ENCODE assay signal across 2 cellular contexts in genomic region chr7:92751902-92752901, GRCh38.
A peak's percentile ranks its signal among the peaks of the same experiment; 100 is the strongest.
TF ChIP-seq lines count a peak whose summit lies in the region.

No MANE protein-coding gene starts in this region.

TF ChIP-seq in A549, 52 proteins besides CTCF, POLR2A, EP300 and RAD21 (continued from another document and continues in another):
- TF ChIP-seq HES2 (IDR thresholded peaks at IDR 0.05) (no peak), TFCP2L1 (CRISPR knock-in tag; IDR thresholded peaks at IDR 0.05) (no peak), ZSCAN20 (CRISPR knock-in tag; IDR thresholded peaks at IDR 0.05) (0 out of 2 replicates have a peak, but pooled peaks have one; percentile 12), HMGXB4 (CRISPR knock-in tag; IDR thresholded peaks at IDR 0.05; ENCODE audit: borderline replicate concordance) (no peak), HOXB5 (CRISPR knock-in tag; IDR thresholded peaks at IDR 0.05) (peak; percentile 94; the same call in 1 of the 2 replicates), RNF2 (IDR thresholded peaks at IDR 0.05; ENCODE audit: borderline replicate concordance, low read depth) (no peak), SREBF2 (IDR thresholded peaks at IDR 0.05) (no peak), RCOR1 (IDR thresholded peaks at IDR 0.05; ENCODE audit: low read depth, low read length) (no peak), CHD2 (IDR thresholded peaks at IDR 0.05; ENCODE audit: low read length, partially characterized antibody) (no peak), KDM5A (IDR thresholded peaks at IDR 0.05) (no peak), MAFK (IDR thresholded peaks at IDR 0.05; ENCODE audit: partially characterized antibody) (peak; percentile 75), JUNB (IDR thresholded peaks at IDR 0.05) (peak; percentile 94), MAX (IDR thresholded peaks at IDR 0.05) (peak; percentile 74), JUN (IDR thresholded peaks at IDR 0.05) (peak; percentile 84 to 90), FOSB (CRISPR knock-in tag; IDR thresholded peaks at IDR 0.05) (peak; percentile 57; the same call in 1 of the 2 replicates), FOXS1 (CRISPR knock-in tag; IDR thresholded peaks at IDR 0.05) (peak; percentile 87; the same call in 1 of the 2 replicates), E2F6 (IDR thresholded peaks at IDR 0.05; ENCODE audit: borderline replicate concordance, low read depth) (no peak), NR3C1 (IDR thresholded peaks at IDR 0.05) (no peak), TP53 (CRISPR knock-in tag; IDR thresholded peaks at IDR 0.05) (no peak), HDAC2 (IDR thresholded peaks at IDR 0.05) (0 out of 2 replicates have a peak, but pooled peaks have one; percentile 31), ATOH8 (CRISPR knock-in tag; IDR thresholded peaks at IDR 0.05; ENCODE audit: low read depth) (no peak), POLR2AphosphoS2 (conservative IDR thresholded peaks at IDR 0.05; ENCODE audit: low read length) (no peak), HOXB13 (CRISPR knock-in tag; IDR thresholded peaks at IDR 0.05; ENCODE audit: low read depth) (0 out of 2 replicates have a peak, but pooled peaks have one; percentile 47), HEYL (CRISPR knock-in tag; IDR thresholded peaks at IDR 0.05) (no peak), PHF8 (IDR thresholded peaks at IDR 0.05; ENCODE audit: borderline replicate concordance, low read depth) (no peak), NFE2L2 (conservative IDR thresholded peaks at IDR 0.05; ENCODE audit: low read length) (no peak), GATA3 (IDR thresholded peaks at IDR 0.05; ENCODE audit: borderline replicate concordance) (peak; percentile 92), ZNF302 (CRISPR knock-in tag; IDR thresholded peaks at IDR 0.05) (no peak), RFX5 (IDR thresholded peaks at IDR 0.05) (no peak), ZC3H11A (IDR thresholded peaks at IDR 0.05) (no peak), PBX3 (IDR thresholded peaks at IDR 0.05) (no peak), ESRRA (IDR thresholded peaks at IDR 0.05; ENCODE audit: borderline replicate concordance, low read length) (no peak), EHMT2 (IDR thresholded peaks at IDR 0.05; ENCODE audit: low read depth) (no peak), KDM1A (IDR thresholded peaks at IDR 0.05; ENCODE audit: low read depth) (no peak), SMC3 (IDR thresholded peaks at IDR 0.05) (peak; percentile 29; the same call in 2 of the 3 replicates), MYC (IDR thresholded peaks at IDR 0.05; ENCODE audit: borderline replicate concordance, low read length) (no peak)

TF ChIP-seq in HCT116, 20 proteins besides CTCF, POLR2A, EP300 and RAD21 (continued from another document):
- no peak for TF ChIP-seq ELF1 (IDR thresholded peaks at IDR 0.05; ENCODE audit: borderline replicate concordance, low read depth)
- peak; percentile 55 for TF ChIP-seq SIN3A (IDR thresholded peaks at IDR 0.05; ENCODE audit: low read depth)
- no peak for TF ChIP-seq POLR2AphosphoS5 (IDR thresholded peaks at IDR 0.05; ENCODE audit: low read depth, low read length)
- TF ChIP-seq ZFX (IDR thresholded peaks at IDR 0.05): no peak
- no peak for TF ChIP-seq YY1 (IDR thresholded peaks at IDR 0.05; ENCODE audit: extremely low read depth, insufficient replicate concordance, low read depth, low read length)
- TF ChIP-seq SP1 (IDR thresholded peaks at IDR 0.05; ENCODE audit: low read depth): peak; percentile 73
- no peak for TF ChIP-seq ZNF274 (IDR thresholded peaks at IDR 0.05; ENCODE audit: low read depth, low read length)
- TF ChIP-seq CEBPB (IDR thresholded peaks at IDR 0.05; ENCODE audit: low read depth): peak; percentile 70
- TF ChIP-seq ATF3 (IDR thresholded peaks at IDR 0.05): 0 out of 2 replicates have a peak, but pooled peaks have one; percentile 31
- TF ChIP-seq TCF7L2 (IDR thresholded peaks at IDR 0.05; ENCODE audit: borderline replicate concordance, extremely low read depth, insufficient read depth, insufficient read length): no peak
- 0 out of 2 replicates have a peak, but pooled peaks have one; percentile 12 for TF ChIP-seq EGR1 (IDR thresholded peaks at IDR 0.05; ENCODE audit: low read depth)
- TF ChIP-seq ZBTB33 (IDR thresholded peaks at IDR 0.05; ENCODE audit: extremely low read depth, insufficient replicate concordance, low read length): no peak
- peak; percentile 80 for TF ChIP-seq FOSL1 (IDR thresholded peaks at IDR 0.05; ENCODE audit: low read depth)
- TF ChIP-seq EZH2 (IDR thresholded peaks at IDR 0.05): no peak
- peak; percentile 77; the same call in 1 of the 2 replicates for TF ChIP-seq CBX3 (IDR thresholded peaks at IDR 0.05; ENCODE audit: low read depth)
- peak; percentile 84 for TF ChIP-seq JUND (IDR thresholded peaks at IDR 0.05)
TF ChIP-seq in HCT116: peak in this region for 10.
